Comparison of ENCODE assay signal across 8 cellular contexts in genomic region chr11:94768602-94769511, GRCh38. TPM values are rescaled to one million over a fixed set of nuclear protein-coding genes. Genes with fewer than 3 reads are reported as not detected.
DNase-seq lines count a peak whose midpoint lies in the region; ATAC-seq and TF ChIP-seq lines count a peak whose summit lies in the region.

No MANE protein-coding gene starts in this region.

- H2BK120ac ChIP-seq in neuronal stem cell (ENCODE audit: low read depth, low read length) = peak overlapping the region; percentile 36

- peak overlapping the region; percentile 43 for H3K4ac ChIP-seq in neuronal stem cell (ENCODE audit: low read length)

- POLR2A ChIA-PET in activated CD8-positive, alpha-beta T cell treated with anti-CD3 and anti-CD28 coated beads, Interleukin-2, amount 10 ng/mL, durations not matched to agents 7 days and 5 days (lab: Charles Lee) = interaction anchor here (1.0 kb wide), 1 partner anchor 299 kb away, joined by 3 read pairs; no protein-coding TSS in a partner anchor

- peaks cover 0 to 10% of the 10 kb centered on the region in 2 donors for H3K9me3 ChIP-seq in neuronal stem cell (replicated peaks in 1 of 2; ENCODE audit: control insufficient read depth in 2 of 2, insufficient read depth in 1 of 2, low read depth in 1 of 2, low read length in 2 of 2)

- peak overlapping the region; percentile 82 for H2BK15ac ChIP-seq in neuronal stem cell (ENCODE audit: low read length)

- peaks cover 9% of the 10 kb centered on the region for H3K79me1 ChIP-seq in neuronal stem cell (ENCODE audit: low read depth, low read length)

- H4K91ac ChIP-seq in neuronal stem cell (ENCODE audit: low read depth, low read length, poor library complexity) = no peak overlapping the region

- H3K27ac Mint-ChIP-seq in activated CD8-positive, alpha-beta T cell treated with anti-CD3 and anti-CD28 coated beads, Interleukin-2, amount 10 ng/mL, durations not matched to agents 7 days and 5 days = no peak overlapping the region

- H2BK12ac ChIP-seq in neuronal stem cell (ENCODE audit: low read length) = no peak overlapping the region

- H3K4me1 Mint-ChIP-seq in activated CD8-positive, alpha-beta T cell treated with anti-CD3 and anti-CD28 coated beads, Interleukin-2, amount 10 ng/mL, durations not matched to agents 7 days and 5 days (ENCODE audit: low read depth) = peaks cover 16% of the 10 kb centered on the region

- H3K36me3 Mint-ChIP-seq in activated CD8-positive, alpha-beta T cell treated with anti-CD3 and anti-CD28 coated beads, Interleukin-2, amount 10 ng/mL, durations not matched to agents 7 days and 5 days (ENCODE audit: low read depth) = no peaks in the 10 kb centered on the region

- peaks cover 44% of the 10 kb centered on the region for H3K27me3 Mint-ChIP-seq in activated CD8-positive, alpha-beta T cell treated with anti-CD3 and anti-CD28 coated beads, Interleukin-2, amount 10 ng/mL, durations not matched to agents 7 days and 5 days (ENCODE audit: low read depth)

- H3K4me2 ChIP-seq in neuronal stem cell (ENCODE audit: insufficient read depth, low read length, poor library complexity, severe bottlenecking) = peak overlapping the region; percentile 80

- peaks cover 0 to 3% of the 10 kb centered on the region in 2 donors for H3K36me3 ChIP-seq in neuronal stem cell (replicated peaks in 1 of 2; ENCODE audit: control insufficient read depth in 2 of 2, insufficient read depth in 2 of 2, low read length in 2 of 2)

- peak overlapping the region; percentile 67 for H3K27ac ChIP-seq in neuronal stem cell (replicated peaks; ENCODE audit: low read length)

- H2AFZ ChIP-seq in neuronal stem cell (ENCODE audit: low read length) = peak overlapping the region; percentile 90

- DNase-seq in NCI-H748 (lab: John Stamatoyannopoulos, UW; ENCODE audit: unreplicated experiment) = peak; percentile 52
- no peak for DNase-seq in NCI-H748 treated with DMSO at 0.1 percent for 48 hours (lab: John Stamatoyannopoulos, UW)
- no peak for DNase-seq in activated CD8-positive, alpha-beta T cell treated with anti-CD3 and anti-CD28 coated beads, Interleukin-2, amount 10 ng/mL, durations not matched to agents 7 days and 5 days
- peak; percentile 26 for DNase-seq in globus pallidus (ENCODE audit: low spot score)
- DNase-seq in neuronal stem cell (ENCODE audit: low spot score) = peak; percentile 46
- DNase-seq in GM10266 (ENCODE audit: extremely low spot score) = no peak

- H4K8ac ChIP-seq in neuronal stem cell (ENCODE audit: low read depth, low read length) = no peak overlapping the region

- H2BK5ac ChIP-seq in neuronal stem cell (ENCODE audit: low read length) = peak overlapping the region; percentile 91

- H3K9ac ChIP-seq in neuronal stem cell (ENCODE audit: low read depth, low read length, poor library complexity) = peak overlapping the region; percentile 96

- peak overlapping the region; percentile 87 for H3K23ac ChIP-seq in neuronal stem cell (ENCODE audit: low read depth, low read length, poor library complexity)

- TF ChIP-seq CTCF in GM10266 (IDR thresholded peaks at IDR 0.05; ENCODE audit: control insufficient read depth, insufficient read depth, low read depth, missing control alignments) = no peak

- CTCF ChIA-PET in activated CD8-positive, alpha-beta T cell treated with anti-CD3 and anti-CD28 coated beads, Interleukin-2, amount 10 ng/mL, durations not matched to agents 7 days and 5 days (lab: Charles Lee) = no interaction called here

- peak overlapping the region; percentile 98 for H3K18ac ChIP-seq in neuronal stem cell (ENCODE audit: low read length)

- no CpG with 5 or more reads among the region's 87 CpGs for WGBS in neuronal stem cell (ENCODE audit: extremely low coverage in 2 of 2, insufficient read length in 2 of 2, insufficient replicate concordance in 1 of 2), 2 donors

- peak overlapping the region; percentile 78 for H3K4me3 Mint-ChIP-seq in activated CD8-positive, alpha-beta T cell treated with anti-CD3 and anti-CD28 coated beads, Interleukin-2, amount 10 ng/mL, durations not matched to agents 7 days and 5 days

- peak overlapping the region; percentile 88 for H2AK5ac ChIP-seq in neuronal stem cell (ENCODE audit: low read depth, low read length)

- peak overlapping the region; percentile 91 to 99 for H3K4me3 ChIP-seq in neuronal stem cell (ENCODE audit: low read length in 2 of 2)

- no peaks in the 10 kb centered on the region for H3K27me3 ChIP-seq in neuronal stem cell (ENCODE audit: control insufficient read depth in 3 of 3, insufficient read depth in 3 of 3, low read depth in 1 of 3, low read length in 3 of 3)

- ATAC-seq in HG03139 (IDR thresholded peaks at IDR 0.05; ENCODE audit: unreplicated experiment) = peak; percentile 30
- peak; percentile 53 for ATAC-seq in activated CD8-positive, alpha-beta T cell treated with anti-CD3 and anti-CD28 coated beads, Interleukin-2, amount 10 ng/mL, durations not matched to agents 7 days and 5 days
- ATAC-seq in GM19467 (IDR thresholded peaks at IDR 0.05; ENCODE audit: unreplicated experiment) = no peak

- peaks cover 12 to 18% of the 10 kb centered on the region in 2 donors for H3K4me1 ChIP-seq in neuronal stem cell (ENCODE audit: control insufficient read depth in 2 of 2, insufficient read depth in 1 of 2, low read depth in 1 of 2, low read length in 2 of 2)

- no peak overlapping the region for H3K14ac ChIP-seq in neuronal stem cell (ENCODE audit: low read length)

- H3K9me3 Mint-ChIP-seq in activated CD8-positive, alpha-beta T cell treated with anti-CD3 and anti-CD28 coated beads, Interleukin-2, amount 10 ng/mL, durations not matched to agents 7 days and 5 days (ENCODE audit: insufficient read depth) = no peaks in the 10 kb centered on the region

RNA-seq across cellular contexts. Expression of gene AMOTL1, which starts 0.7 kb away (rescaled TPM):
- total RNA-seq in activated CD8-positive, alpha-beta T cell treated with anti-CD3 and anti-CD28 coated beads, Interleukin-2, amount 10 ng/mL, durations not matched to agents 7 days and 5 days = 1 to 10 TPM; 6.6 to 8.4 TPM
- 12.4 TPM for polyA plus RNA-seq in neuronal stem cell (2013, experiment 1 of 2)
- 12.2 TPM for polyA plus RNA-seq in neuronal stem cell (2013, experiment 2 of 2)

Comparison
In these comparisons a context has a peak if more than half of its experiments do, and no peak if none do; other contexts are left out.
1. DNase-seq: peak in NCI-H748 (single experiment), globus pallidus (single experiment) and neuronal stem cell (single experiment); none in NCI-H748 treated with DMSO at 0.1 percent for 48 hours (single experiment), activated CD8-positive, alpha-beta T cell treated with anti-CD3 and anti-CD28 coated beads, Interleukin-2, amount 10 ng/mL, durations not matched to agents 7 days and 5 days (single experiment) and GM10266 (single experiment).